ENCODE assay signal across 16 cellular contexts in the genomic region with DNA sequence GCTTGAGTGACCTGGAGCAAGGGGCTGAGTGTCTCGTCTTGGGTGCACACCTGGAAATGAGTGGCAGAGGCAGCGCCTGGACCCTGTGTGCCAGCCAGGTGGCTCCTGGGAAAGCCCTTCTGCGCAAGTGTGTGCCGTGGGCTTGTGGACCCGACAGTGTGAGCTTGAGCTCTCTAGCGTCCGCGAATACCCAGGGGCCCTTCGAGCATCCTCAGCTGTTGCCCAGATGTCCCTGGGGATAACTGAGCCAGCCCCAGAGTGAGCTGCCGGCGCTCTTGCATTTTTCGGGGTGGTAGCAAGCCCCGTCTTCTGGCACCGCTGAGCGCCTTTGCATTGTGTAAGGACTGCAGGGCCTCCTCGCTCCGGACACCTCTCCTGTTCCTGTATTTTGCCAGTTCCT.
DNase-seq lines count a peak whose midpoint lies in the region; ATAC-seq and TF ChIP-seq lines count a peak whose summit lies in the region.
"Had no signal": no experiment of that assay in that cellular context is flagged by ENCODE, and none has a peak within 500 bp of the region (broad histone marks: within the 10 kb centered on the region; RNA-seq: fewer than 3 reads in every experiment).

No MANE protein-coding gene starts in this region.

- no peaks in the 10 kb centered on the region for H4K20me1 ChIP-seq in osteoblast (ENCODE audit: insufficient read depth, low read length)

- no peak overlapping the region for H3K4me3 Mint-ChIP-seq in WTC11

- no peaks in the 10 kb centered on the region for H3K36me3 Mint-ChIP-seq in WTC11

- no peaks in the 10 kb centered on the region for H3K27me3 ChIP-seq in osteoblast (ENCODE audit: insufficient read depth, low read length)
- H3K27me3 ChIP-seq: testis had no signal

- H3K36me3 ChIP-seq in osteoblast (ENCODE audit: insufficient read depth, low read length) = no peaks in the 10 kb centered on the region

- TF ChIP-seq CTCF in WTC11 (IDR thresholded peaks at IDR 0.05) (no peak), osteoblast (IDR thresholded peaks at IDR 0.05; ENCODE audit: extremely low read depth, low read depth, low read length) (no peak)

- H2AFZ ChIP-seq in osteoblast (ENCODE audit: low read length) = no peak overlapping the region

- ATAC-seq in WTC11 (no peak), HG03439 (IDR thresholded peaks at IDR 0.05; ENCODE audit: unreplicated experiment) (no peak)

- CTCF ChIA-PET in WTC11 (lab: Charles Lee) = interaction anchor here (1.4 to 1.5 kb wide), 2 partner anchors 334 to 359 kb away, joined by 3 to 5 read pairs; no protein-coding TSS in a partner anchor

- H3K4me2 ChIP-seq in osteoblast (ENCODE audit: insufficient read depth, low read length) = no peak overlapping the region
- H3K4me2 ChIP-seq: smooth muscle cell had no signal

- H3K4me1 Mint-ChIP-seq in WTC11 = no peaks in the 10 kb centered on the region

- no peaks in the 10 kb centered on the region for H3K79me2 ChIP-seq in osteoblast (ENCODE audit: insufficient read depth, low read length)

- H3K9me3 ChIP-seq in osteoblast (ENCODE audit: low read depth, low read length) = no peaks in the 10 kb centered on the region
- H3K9me3 ChIP-seq: testis had no signal

- no peaks in the 10 kb centered on the region for H3K4me1 ChIP-seq in osteoblast (ENCODE audit: insufficient read depth, low read length)
- H3K4me1 ChIP-seq: testis had no signal

- no peaks in the 10 kb centered on the region for H3K27me3 Mint-ChIP-seq in WTC11 (ENCODE audit: low read depth)

- DNase-seq in NCI-H1417 (lab: John Stamatoyannopoulos, UW) (peak in 2 of 3 experiments; percentile 5 to 31), NCI-H1417 treated with DMSO at 0.1 percent for 48 hours (lab: John Stamatoyannopoulos, UW) (no peak), DMS79 treated with DMSO at 0.1 percent for 48 hours (lab: John Stamatoyannopoulos, UW) (peak; percentile 31), WTC11 (ENCODE audit: low spot score) (peak; percentile 8), osteoblast (ENCODE audit: insufficient read length, low spot score, missing footprints) (peak; percentile 36), DMS153 treated with DMSO at 0.1 percent for 48 hours (lab: John Stamatoyannopoulos, UW; ENCODE audit: unreplicated experiment) (no peak), mucosa of gallbladder (ENCODE audit: low spot score) (no peak)
- DNase-seq: effector CD8-positive, alpha-beta T cell; NCI-H187; NCI-H510A; SHP77; testis had no signal

- POLR2A ChIA-PET in WTC11 (lab: Charles Lee) = no interaction called here

- no peaks in the 10 kb centered on the region for H3K9me3 Mint-ChIP-seq in WTC11

- H3K27ac Mint-ChIP-seq in WTC11 = no peak overlapping the region

- H3K4me3 ChIP-seq in osteoblast (ENCODE audit: insufficient read depth, low read length) = no peak overlapping the region
- H3K4me3 ChIP-seq: smooth muscle cell, testis had no signal

- no peak overlapping the region for H3K27ac ChIP-seq in osteoblast (ENCODE audit: low read depth, low read length)
- H3K27ac ChIP-seq: 22Rv1, C4-2B, testis had no signal

TF ChIP-seq in WTC11, 78 proteins besides CTCF, POLR2A, EP300 and RAD21 (continues in another document):
- TF ChIP-seq, protein P1, sequence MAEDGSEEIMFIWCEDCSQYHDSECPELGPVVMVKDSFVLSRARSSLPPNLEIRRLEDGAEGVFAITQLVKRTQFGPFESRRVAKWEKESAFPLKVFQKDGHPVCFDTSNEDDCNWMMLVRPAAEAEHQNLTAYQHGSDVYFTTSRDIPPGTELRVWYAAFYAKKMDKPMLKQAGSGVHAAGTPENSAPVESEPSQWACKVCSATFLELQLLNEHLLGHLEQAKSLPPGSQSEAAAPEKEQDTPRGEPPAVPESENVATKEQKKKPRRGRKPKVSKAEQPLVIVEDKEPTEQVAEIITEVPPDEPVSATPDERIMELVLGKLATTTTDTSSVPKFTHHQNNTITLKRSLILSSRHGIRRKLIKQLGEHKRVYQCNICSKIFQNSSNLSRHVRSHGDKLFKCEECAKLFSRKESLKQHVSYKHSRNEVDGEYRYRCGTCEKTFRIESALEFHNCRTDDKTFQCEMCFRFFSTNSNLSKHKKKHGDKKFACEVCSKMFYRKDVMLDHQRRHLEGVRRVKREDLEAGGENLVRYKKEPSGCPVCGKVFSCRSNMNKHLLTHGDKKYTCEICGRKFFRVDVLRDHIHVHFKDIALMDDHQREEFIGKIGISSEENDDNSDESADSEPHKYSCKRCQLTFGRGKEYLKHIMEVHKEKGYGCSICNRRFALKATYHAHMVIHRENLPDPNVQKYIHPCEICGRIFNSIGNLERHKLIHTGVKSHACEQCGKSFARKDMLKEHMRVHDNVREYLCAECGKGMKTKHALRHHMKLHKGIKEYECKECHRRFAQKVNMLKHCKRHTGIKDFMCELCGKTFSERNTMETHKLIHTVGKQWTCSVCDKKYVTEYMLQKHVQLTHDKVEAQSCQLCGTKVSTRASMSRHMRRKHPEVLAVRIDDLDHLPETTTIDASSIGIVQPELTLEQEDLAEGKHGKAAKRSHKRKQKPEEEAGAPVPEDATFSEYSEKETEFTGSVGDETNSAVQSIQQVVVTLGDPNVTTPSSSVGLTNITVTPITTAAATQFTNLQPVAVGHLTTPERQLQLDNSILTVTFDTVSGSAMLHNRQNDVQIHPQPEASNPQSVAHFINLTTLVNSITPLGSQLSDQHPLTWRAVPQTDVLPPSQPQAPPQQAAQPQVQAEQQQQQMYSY (CRISPR knock-in tag; IDR thresholded peaks at IDR 0.05) = no peak
- TF ChIP-seq, protein P2, sequence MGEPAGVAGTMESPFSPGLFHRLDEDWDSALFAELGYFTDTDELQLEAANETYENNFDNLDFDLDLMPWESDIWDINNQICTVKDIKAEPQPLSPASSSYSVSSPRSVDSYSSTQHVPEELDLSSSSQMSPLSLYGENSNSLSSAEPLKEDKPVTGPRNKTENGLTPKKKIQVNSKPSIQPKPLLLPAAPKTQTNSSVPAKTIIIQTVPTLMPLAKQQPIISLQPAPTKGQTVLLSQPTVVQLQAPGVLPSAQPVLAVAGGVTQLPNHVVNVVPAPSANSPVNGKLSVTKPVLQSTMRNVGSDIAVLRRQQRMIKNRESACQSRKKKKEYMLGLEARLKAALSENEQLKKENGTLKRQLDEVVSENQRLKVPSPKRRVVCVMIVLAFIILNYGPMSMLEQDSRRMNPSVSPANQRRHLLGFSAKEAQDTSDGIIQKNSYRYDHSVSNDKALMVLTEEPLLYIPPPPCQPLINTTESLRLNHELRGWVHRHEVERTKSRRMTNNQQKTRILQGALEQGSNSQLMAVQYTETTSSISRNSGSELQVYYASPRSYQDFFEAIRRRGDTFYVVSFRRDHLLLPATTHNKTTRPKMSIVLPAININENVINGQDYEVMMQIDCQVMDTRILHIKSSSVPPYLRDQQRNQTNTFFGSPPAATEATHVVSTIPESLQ (CRISPR knock-in tag; IDR thresholded peaks at IDR 0.05) = no peak
- TF ChIP-seq CREB1 (CRISPR knock-in tag; IDR thresholded peaks at IDR 0.05) = no peak
- no peak for TF ChIP-seq NR1H2 (CRISPR knock-in tag; IDR thresholded peaks at IDR 0.05)
- TF ChIP-seq, protein P3, sequence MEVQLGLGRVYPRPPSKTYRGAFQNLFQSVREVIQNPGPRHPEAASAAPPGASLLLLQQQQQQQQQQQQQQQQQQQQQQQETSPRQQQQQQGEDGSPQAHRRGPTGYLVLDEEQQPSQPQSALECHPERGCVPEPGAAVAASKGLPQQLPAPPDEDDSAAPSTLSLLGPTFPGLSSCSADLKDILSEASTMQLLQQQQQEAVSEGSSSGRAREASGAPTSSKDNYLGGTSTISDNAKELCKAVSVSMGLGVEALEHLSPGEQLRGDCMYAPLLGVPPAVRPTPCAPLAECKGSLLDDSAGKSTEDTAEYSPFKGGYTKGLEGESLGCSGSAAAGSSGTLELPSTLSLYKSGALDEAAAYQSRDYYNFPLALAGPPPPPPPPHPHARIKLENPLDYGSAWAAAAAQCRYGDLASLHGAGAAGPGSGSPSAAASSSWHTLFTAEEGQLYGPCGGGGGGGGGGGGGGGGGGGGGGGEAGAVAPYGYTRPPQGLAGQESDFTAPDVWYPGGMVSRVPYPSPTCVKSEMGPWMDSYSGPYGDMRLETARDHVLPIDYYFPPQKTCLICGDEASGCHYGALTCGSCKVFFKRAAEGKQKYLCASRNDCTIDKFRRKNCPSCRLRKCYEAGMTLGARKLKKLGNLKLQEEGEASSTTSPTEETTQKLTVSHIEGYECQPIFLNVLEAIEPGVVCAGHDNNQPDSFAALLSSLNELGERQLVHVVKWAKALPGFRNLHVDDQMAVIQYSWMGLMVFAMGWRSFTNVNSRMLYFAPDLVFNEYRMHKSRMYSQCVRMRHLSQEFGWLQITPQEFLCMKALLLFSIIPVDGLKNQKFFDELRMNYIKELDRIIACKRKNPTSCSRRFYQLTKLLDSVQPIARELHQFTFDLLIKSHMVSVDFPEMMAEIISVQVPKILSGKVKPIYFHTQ (CRISPR knock-in tag; IDR thresholded peaks at IDR 0.05) = no peak
- TF ChIP-seq OVOL2 (CRISPR knock-in tag; IDR thresholded peaks at IDR 0.05; ENCODE audit: borderline replicate concordance) = no peak
- TF ChIP-seq, protein P4, sequence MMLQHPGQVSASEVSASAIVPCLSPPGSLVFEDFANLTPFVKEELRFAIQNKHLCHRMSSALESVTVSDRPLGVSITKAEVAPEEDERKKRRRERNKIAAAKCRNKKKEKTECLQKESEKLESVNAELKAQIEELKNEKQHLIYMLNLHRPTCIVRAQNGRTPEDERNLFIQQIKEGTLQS (CRISPR knock-in tag; conservative IDR thresholded peaks at IDR 0.05) = no peak
- no peak for TF ChIP-seq CREM (CRISPR knock-in tag; IDR thresholded peaks at IDR 0.05)
- TF ChIP-seq ZNF121 (CRISPR knock-in tag; IDR thresholded peaks at IDR 0.05) = no peak
- TF ChIP-seq, protein P5, sequence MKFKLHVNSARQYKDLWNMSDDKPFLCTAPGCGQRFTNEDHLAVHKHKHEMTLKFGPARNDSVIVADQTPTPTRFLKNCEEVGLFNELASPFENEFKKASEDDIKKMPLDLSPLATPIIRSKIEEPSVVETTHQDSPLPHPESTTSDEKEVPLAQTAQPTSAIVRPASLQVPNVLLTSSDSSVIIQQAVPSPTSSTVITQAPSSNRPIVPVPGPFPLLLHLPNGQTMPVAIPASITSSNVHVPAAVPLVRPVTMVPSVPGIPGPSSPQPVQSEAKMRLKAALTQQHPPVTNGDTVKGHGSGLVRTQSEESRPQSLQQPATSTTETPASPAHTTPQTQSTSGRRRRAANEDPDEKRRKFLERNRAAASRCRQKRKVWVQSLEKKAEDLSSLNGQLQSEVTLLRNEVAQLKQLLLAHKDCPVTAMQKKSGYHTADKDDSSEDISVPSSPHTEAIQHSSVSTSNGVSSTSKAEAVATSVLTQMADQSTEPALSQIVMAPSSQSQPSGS (CRISPR knock-in tag; IDR thresholded peaks at IDR 0.05; ENCODE audit: borderline replicate concordance, low read depth) = no peak
- no peak for TF ChIP-seq JAZF1 (CRISPR knock-in tag; IDR thresholded peaks at IDR 0.05)
- no peak for TF ChIP-seq TEAD4 (CRISPR knock-in tag; IDR thresholded peaks at IDR 0.05)

Comparison
In these comparisons a context has a peak if more than half of its experiments do, and no peak if none do; other contexts are left out.
1. DNase-seq: peak in NCI-H1417 (2 of 3), DMS79 treated with DMSO at 0.1 percent for 48 hours (single experiment), WTC11 (single experiment) and osteoblast (single experiment); none in NCI-H1417 treated with DMSO at 0.1 percent for 48 hours (single experiment), DMS153 treated with DMSO at 0.1 percent for 48 hours (single experiment) and mucosa of gallbladder (single experiment).